ENCODE assay signal across 8 cellular contexts in the genomic region with DNA sequence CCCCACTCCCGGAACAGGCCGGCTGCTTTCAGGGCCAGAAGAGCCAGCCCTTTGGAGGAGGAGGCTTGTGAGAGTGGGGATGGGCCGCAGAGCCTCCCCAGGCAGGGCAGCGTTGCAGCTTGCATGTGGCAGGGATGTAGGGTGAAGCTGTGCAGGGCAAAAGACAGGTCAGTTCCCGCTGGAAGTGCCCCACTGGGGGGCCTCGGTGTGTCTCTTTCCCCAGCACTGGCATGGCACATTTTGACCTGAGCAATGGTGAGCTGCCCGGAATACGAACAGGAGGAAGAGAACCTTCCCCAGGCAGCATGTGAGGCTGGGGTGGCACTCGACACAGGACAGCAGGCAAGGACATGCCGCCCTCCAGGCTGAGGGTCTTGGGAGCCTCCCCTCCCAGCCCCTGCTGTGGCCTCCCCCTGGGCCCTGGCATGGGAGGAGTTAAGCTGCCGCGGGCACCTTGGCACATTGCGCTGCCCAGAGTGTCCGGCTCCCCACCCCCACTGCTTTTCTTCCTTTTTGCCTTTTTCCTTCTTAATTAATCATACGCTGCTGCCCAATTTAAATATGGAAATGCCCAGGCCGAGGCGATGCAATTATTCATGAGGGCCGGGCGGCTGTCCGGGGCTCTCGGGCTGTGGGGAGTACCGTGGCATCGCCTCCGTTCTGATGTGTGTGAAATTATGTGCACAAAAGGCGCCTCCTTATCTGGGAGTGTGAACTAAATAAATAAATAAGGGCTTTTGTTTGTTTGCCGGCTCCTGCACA.
DNase-seq lines count a peak whose midpoint lies in the region; ATAC-seq, FAIRE-seq and TF ChIP-seq lines count a peak whose summit lies in the region.

No MANE protein-coding gene starts in this region.

- no peak for FAIRE-seq in RCC 7860 (lab: Jason Lieb, UNC)

- no peaks in the 10 kb centered on the region for H3K36me3 ChIP-seq in right lobe of liver

- DNase-seq in activated CD4-positive, CD25-positive, alpha-beta regulatory T cell treated with anti-CD3 and anti-CD28 coated beads, Interleukin-2, amount 50 U/mL, for 72 hours: peak; percentile 41
- no peak for DNase-seq in activated CD4-positive, CD25-positive, alpha-beta regulatory T cell (lab: John Stamatoyannopoulos, UW)
- peak; percentile 29 for DNase-seq in RCC 7860 (ENCODE audit: low spot score)
- DNase-seq in cardiac fibroblast (ENCODE audit: low read depth in 2 of 2): peak; percentile 53 to 58
- peak; percentile 53 to 67 (median 66) for DNase-seq in right lobe of liver
- peak; percentile 79 for DNase-seq in superior temporal gyrus (ENCODE audit: extremely low spot score)

- peaks cover 0 to 30% (median 22%) of the 10 kb centered on the region in 4 donors for H3K4me1 ChIP-seq in right lobe of liver

- peak overlapping the region; percentile 86 to 97 (median 91) for H3K27ac ChIP-seq in right lobe of liver

- peak; percentile 40 to 64 (median 60) for ATAC-seq in right lobe of liver
- ATAC-seq in GM18907 (IDR thresholded peaks at IDR 0.05; ENCODE audit: unreplicated experiment): no peak
- ATAC-seq in HG03039 (IDR thresholded peaks at IDR 0.05; ENCODE audit: unreplicated experiment): no peak

- no peaks in the 10 kb centered on the region for H3K27me3 ChIP-seq in right lobe of liver

- H3K4me3 ChIP-seq in cardiac fibroblast (replicated peaks in 1 of 2; ENCODE audit: low read depth in 2 of 2, low read length in 2 of 2) (peak overlapping the region; percentile 43 to 69), right lobe of liver (peak overlapping the region; percentile 54 to 72 (median 69))

- TF ChIP-seq CTCF in cardiac fibroblast (IDR thresholded peaks at IDR 0.05; ENCODE audit: low read depth, low read length) (no peak), right lobe of liver (IDR thresholded peaks at IDR 0.05) (no peak)

- 0% methylated on average over 20 of the region's 26 CpGs for WGBS in right lobe of liver (ENCODE audit: insufficient coverage, low coverage, low lambda C conversion rate, missing lambda C conversion rate)

- intact Hi-C loops in right lobe of liver (cut with DNase I): no loop called here

- no peaks in the 10 kb centered on the region for H3K9me3 ChIP-seq in right lobe of liver

- no peak for TF ChIP-seq POLR2A in right lobe of liver (IDR thresholded peaks at IDR 0.05)

Comparison
In these comparisons a context has a peak if more than half of its experiments do, and no peak if none do; other contexts are left out.
1. DNase-seq: peak in activated CD4-positive, CD25-positive, alpha-beta regulatory T cell treated with anti-CD3 and anti-CD28 coated beads, Interleukin-2, amount 50 U/mL, for 72 hours (single experiment), RCC 7860 (single experiment), cardiac fibroblast (2 of 2), right lobe of liver (3 of 3) and superior temporal gyrus (single experiment); none in activated CD4-positive, CD25-positive, alpha-beta regulatory T cell (0 of 4).
2. ATAC-seq: peak in right lobe of liver (4 of 4); none in GM18907 (single experiment) and HG03039 (single experiment).